18 cellular contexts compared by ENCODE assay signal in the genomic region with DNA sequence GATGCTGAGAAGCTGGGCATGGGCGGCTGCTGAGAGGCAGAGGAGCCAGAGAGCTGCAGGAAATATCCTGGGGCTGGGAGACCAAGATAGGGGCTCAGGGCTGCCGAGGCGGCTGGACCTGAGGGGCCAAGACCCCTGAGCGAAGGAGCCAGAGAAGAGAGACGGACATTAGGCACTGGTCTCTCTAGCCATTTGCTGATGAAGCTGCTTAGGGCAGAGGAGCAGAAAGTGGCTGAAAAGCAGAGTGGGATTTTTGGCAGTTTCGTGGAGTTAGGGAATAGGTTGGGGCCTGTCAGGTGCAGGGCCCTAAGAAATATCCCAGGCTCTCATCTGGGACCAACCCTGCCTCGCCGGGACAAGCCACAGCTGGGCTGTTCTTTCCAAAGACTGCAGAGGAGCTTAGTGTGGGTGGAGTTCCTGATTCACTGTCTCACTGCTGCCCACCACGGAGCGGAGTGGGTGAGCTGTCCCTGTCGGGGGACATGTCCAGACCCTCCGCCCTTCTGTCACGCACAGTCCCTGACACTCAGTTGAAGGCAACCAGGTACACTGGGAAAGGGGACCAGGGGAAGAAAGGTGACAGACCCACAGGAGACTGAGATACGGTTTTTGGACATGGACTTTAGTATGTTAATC. TPM values are rescaled to one million over a fixed set of nuclear protein-coding genes. Genes with fewer than 3 reads are reported as not detected.
DNase-seq lines count a peak whose midpoint lies in the region; ATAC-seq and TF ChIP-seq lines count a peak whose summit lies in the region.
"Had no signal": no experiment of that assay in that cellular context is flagged by ENCODE, and none has a peak within 500 bp of the region (broad histone marks: within the 10 kb centered on the region; RNA-seq: fewer than 3 reads in every experiment).

No MANE protein-coding gene starts in this region.

- H3K4me3 ChIP-seq in GM23338 = no peak overlapping the region
- H3K4me3 ChIP-seq: left lung, stomach had no signal

- peak overlapping the region; percentile 77 for H3K27ac Mint-ChIP-seq in GM23338
- no peak overlapping the region for H3K27ac Mint-ChIP-seq in stimulated activated naive CD8-positive, alpha-beta T cell treated with anti-CD3 and anti-CD28 coated beads, Interleukin-15, amount 100 ng/mL, for 72 hours
- H3K27ac Mint-ChIP-seq: activated naive CD8-positive, alpha-beta T cell; progenitor cell of endocrine pancreas; T-cell had no signal

- TF ChIP-seq CTCF in 22Rv1 (IDR thresholded peaks at IDR 0.05) = no peak
- no peak for TF ChIP-seq CTCF in GM23338 (conservative IDR thresholded peaks at IDR 0.05; ENCODE audit: low read depth in 2 of 2)

- peaks cover 9% of the 10 kb centered on the region; the same call in 1 of the 2 replicates for H3K79me2 ChIP-seq in GM23338 (replicated peaks; ENCODE audit: insufficient read depth)

- H3K4me2 ChIP-seq in GM23338 = no peak overlapping the region

- no peak overlapping the region for H3K4me3 Mint-ChIP-seq in GM23338
- H3K4me3 Mint-ChIP-seq in stimulated activated naive CD8-positive, alpha-beta T cell treated with anti-CD3 and anti-CD28 coated beads, Interleukin-15, amount 100 ng/mL, for 72 hours = no peak overlapping the region
- H3K4me3 Mint-ChIP-seq: activated naive CD8-positive, alpha-beta T cell; T-cell had no signal

- DNase-seq in GM23338 (ENCODE audit: low spot score) (no peak), mesenteric fat pad (ENCODE audit: low spot score) (peak; percentile 68), OCI-M1 (lab: John Stamatoyannopoulos, UW) (no peak), NCI-H1048 (lab: John Stamatoyannopoulos, UW) (no peak)
- DNase-seq in activated CD8-positive, alpha-beta memory T cell treated with anti-CD3 and anti-CD28 coated beads, Interleukin-2, amount 50 U/mL, for 48 hours = peak; percentile 26
- no peak for DNase-seq in stimulated activated naive CD8-positive, alpha-beta T cell treated with anti-CD3 and anti-CD28 coated beads, Interleukin-15, amount 100 ng/mL, for 72 hours
- no peak for DNase-seq in stimulated activated CD4-positive, alpha-beta T cell treated with anti-CD3 and anti-CD28 coated beads, Interleukin-15, amount 100 ng/mL, for 24 hours
- DNase-seq: effector CD4-positive, alpha-beta T cell; left lung; NCI-H2081; NCI-H526 treated with DMSO at 0.1 percent for 48 hours; stimulated activated CD4-positive, alpha-beta T cell treated with anti-CD3 and anti-CD28 coated beads, Interleukin-12 subunit alpha, Interleukin-12 subunit beta, amount 100 ng/mL, for 4 hours; T-cell had no signal

- peaks cover 19% of the 10 kb centered on the region for H3K4me1 ChIP-seq in GM23338 (ENCODE audit: insufficient read depth)
- H3K4me1 ChIP-seq: left lung had no signal

- no peaks in the 10 kb centered on the region for H3K36me3 ChIP-seq in GM23338 (ENCODE audit: insufficient read depth)

- H3K9me3 Mint-ChIP-seq in GM23338 = peaks cover 8% of the 10 kb centered on the region; the same call in 2 of the 3 replicates
- peaks cover 0 to 6% of the 10 kb centered on the region in 2 donors for H3K9me3 Mint-ChIP-seq in stimulated activated naive CD8-positive, alpha-beta T cell treated with anti-CD3 and anti-CD28 coated beads, Interleukin-15, amount 100 ng/mL, for 72 hours
- H3K9me3 Mint-ChIP-seq: T-cell had no signal

- H3K27ac ChIP-seq in 22Rv1 = peak overlapping the region; percentile 95
- H3K27ac ChIP-seq in GM23338 (ENCODE audit: low read depth) = peak overlapping the region; percentile 39; the same call in 1 of the 2 replicates
- H3K27ac ChIP-seq: left lung, stomach had no signal

- peaks cover 47% of the 10 kb centered on the region for H3K4me1 Mint-ChIP-seq in GM23338
- H3K4me1 Mint-ChIP-seq in stimulated activated naive CD8-positive, alpha-beta T cell treated with anti-CD3 and anti-CD28 coated beads, Interleukin-15, amount 100 ng/mL, for 72 hours = peaks cover 14% of the 10 kb centered on the region

- H2AFZ ChIP-seq in GM23338 = no peak overlapping the region

- H3F3A ChIP-seq in GM23338 (replicated peaks; ENCODE audit: low read depth) = peaks cover 11% of the 10 kb centered on the region; the same call in 1 of the 2 replicates

- ATAC-seq in GM23338 = no peak
- ATAC-seq in stimulated activated naive CD8-positive, alpha-beta T cell treated with anti-CD3 and anti-CD28 coated beads, Interleukin-15, amount 100 ng/mL, for 72 hours = no peak
- ATAC-seq: activated CD4-positive, CD25-positive, alpha-beta regulatory T cell treated with anti-CD3 and anti-CD28 coated beads, Interleukin-2, amount 50 U/mL, for 24 hours; left lung; T-cell had no signal

- H3K27me3 Mint-ChIP-seq in GM23338 (ENCODE audit: insufficient read depth, low read depth, poor library complexity) = peaks cover 25% of the 10 kb centered on the region
- H3K27me3 Mint-ChIP-seq in stimulated activated naive CD8-positive, alpha-beta T cell treated with anti-CD3 and anti-CD28 coated beads, Interleukin-15, amount 100 ng/mL, for 72 hours = no peaks in the 10 kb centered on the region
- H3K27me3 Mint-ChIP-seq: activated naive CD8-positive, alpha-beta T cell; progenitor cell of endocrine pancreas; T-cell had no signal

- no peaks in the 10 kb centered on the region for H4K20me1 ChIP-seq in GM23338 (replicated peaks; ENCODE audit: insufficient read depth)

- H3K36me3 Mint-ChIP-seq in GM23338 (ENCODE audit: low read depth) = peaks cover 8% of the 10 kb centered on the region; the same call in 2 of the 3 replicates

- H3K9me2 ChIP-seq in GM23338 (ENCODE audit: insufficient read depth) = no peaks in the 10 kb centered on the region

- H3K27me3 ChIP-seq in GM23338 (ENCODE audit: insufficient read depth) = no peaks in the 10 kb centered on the region
- H3K27me3 ChIP-seq: left lung, stomach had no signal

TF ChIP-seq in GM23338, 12 proteins besides CTCF, POLR2A, EP300 and RAD21:
- TF ChIP-seq EZH2phosphoT487 (IDR thresholded peaks at IDR 0.05; ENCODE audit: unreplicated experiment) (no peak), EZH2 (IDR thresholded peaks at IDR 0.05; ENCODE audit: low read depth, unreplicated experiment) (no peak), JUNB (IDR thresholded peaks at IDR 0.05; ENCODE audit: unreplicated experiment) (no peak), STAT1 (IDR thresholded peaks at IDR 0.05; ENCODE audit: unreplicated experiment) (no peak), POLR2AphosphoS5 (IDR thresholded peaks at IDR 0.05; ENCODE audit: low read depth) (no peak), NANOG (IDR thresholded peaks at IDR 0.05; ENCODE audit: borderline replicate concordance) (no peak), ZNF114 (CRISPR knock-in tag; IDR thresholded peaks at IDR 0.05) (no peak), CREB1 (CRISPR knock-in tag; IDR thresholded peaks at IDR 0.05; ENCODE audit: low read depth) (no peak)
- TF ChIP-seq, protein P1, sequence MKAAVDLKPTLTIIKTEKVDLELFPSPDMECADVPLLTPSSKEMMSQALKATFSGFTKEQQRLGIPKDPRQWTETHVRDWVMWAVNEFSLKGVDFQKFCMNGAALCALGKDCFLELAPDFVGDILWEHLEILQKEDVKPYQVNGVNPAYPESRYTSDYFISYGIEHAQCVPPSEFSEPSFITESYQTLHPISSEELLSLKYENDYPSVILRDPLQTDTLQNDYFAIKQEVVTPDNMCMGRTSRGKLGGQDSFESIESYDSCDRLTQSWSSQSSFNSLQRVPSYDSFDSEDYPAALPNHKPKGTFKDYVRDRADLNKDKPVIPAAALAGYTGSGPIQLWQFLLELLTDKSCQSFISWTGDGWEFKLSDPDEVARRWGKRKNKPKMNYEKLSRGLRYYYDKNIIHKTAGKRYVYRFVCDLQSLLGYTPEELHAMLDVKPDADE (IDR thresholded peaks at IDR 0.05) = no peak
- TF ChIP-seq, protein P2, sequence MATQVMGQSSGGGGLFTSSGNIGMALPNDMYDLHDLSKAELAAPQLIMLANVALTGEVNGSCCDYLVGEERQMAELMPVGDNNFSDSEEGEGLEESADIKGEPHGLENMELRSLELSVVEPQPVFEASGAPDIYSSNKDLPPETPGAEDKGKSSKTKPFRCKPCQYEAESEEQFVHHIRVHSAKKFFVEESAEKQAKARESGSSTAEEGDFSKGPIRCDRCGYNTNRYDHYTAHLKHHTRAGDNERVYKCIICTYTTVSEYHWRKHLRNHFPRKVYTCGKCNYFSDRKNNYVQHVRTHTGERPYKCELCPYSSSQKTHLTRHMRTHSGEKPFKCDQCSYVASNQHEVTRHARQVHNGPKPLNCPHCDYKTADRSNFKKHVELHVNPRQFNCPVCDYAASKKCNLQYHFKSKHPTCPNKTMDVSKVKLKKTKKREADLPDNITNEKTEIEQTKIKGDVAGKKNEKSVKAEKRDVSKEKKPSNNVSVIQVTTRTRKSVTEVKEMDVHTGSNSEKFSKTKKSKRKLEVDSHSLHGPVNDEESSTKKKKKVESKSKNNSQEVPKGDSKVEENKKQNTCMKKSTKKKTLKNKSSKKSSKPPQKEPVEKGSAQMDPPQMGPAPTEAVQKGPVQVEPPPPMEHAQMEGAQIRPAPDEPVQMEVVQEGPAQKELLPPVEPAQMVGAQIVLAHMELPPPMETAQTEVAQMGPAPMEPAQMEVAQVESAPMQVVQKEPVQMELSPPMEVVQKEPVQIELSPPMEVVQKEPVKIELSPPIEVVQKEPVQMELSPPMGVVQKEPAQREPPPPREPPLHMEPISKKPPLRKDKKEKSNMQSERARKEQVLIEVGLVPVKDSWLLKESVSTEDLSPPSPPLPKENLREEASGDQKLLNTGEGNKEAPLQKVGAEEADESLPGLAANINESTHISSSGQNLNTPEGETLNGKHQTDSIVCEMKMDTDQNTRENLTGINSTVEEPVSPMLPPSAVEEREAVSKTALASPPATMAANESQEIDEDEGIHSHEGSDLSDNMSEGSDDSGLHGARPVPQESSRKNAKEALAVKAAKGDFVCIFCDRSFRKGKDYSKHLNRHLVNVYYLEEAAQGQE (IDR thresholded peaks at IDR 0.05; ENCODE audit: unreplicated experiment) = no peak

RNA-seq across cellular contexts. Expression of a gene that starts 11.3 kb away (rescaled TPM):
- 23.0 and 24.0 TPM in 2 replicates for total RNA-seq in GM23338 (2014; rRNA removed; shearing (Covaris generic))
- 7.9 TPM in 2 replicates for polyA plus RNA-seq in GM23338 (2016; fragmentation: Nextera tagmentation; extraction: Ambion mirVana)
- total RNA-seq in mesenteric fat pad = 4.3 TPM

RNA-seq across cellular contexts. Expression of a gene that starts 31.8 kb away (rescaled TPM):
- 12.6 and 15.2 TPM in 2 replicates for total RNA-seq in GM23338 (2014; rRNA removed; shearing (Covaris generic))
- polyA plus RNA-seq in GM23338 (2016; fragmentation: Nextera tagmentation; extraction: Ambion mirVana) = 2.9 and 3.0 TPM in 2 replicates
- 4.4 TPM for total RNA-seq in mesenteric fat pad

Comparison
In these comparisons a context has a peak if more than half of its experiments do, and no peak if none do; other contexts are left out.
1. DNase-seq: peak in activated CD8-positive, alpha-beta memory T cell treated with anti-CD3 and anti-CD28 coated beads, Interleukin-2, amount 50 U/mL, for 48 hours (single experiment) and mesenteric fat pad (single experiment); none in GM23338 (single experiment), stimulated activated naive CD8-positive, alpha-beta T cell treated with anti-CD3 and anti-CD28 coated beads, Interleukin-15, amount 100 ng/mL, for 72 hours (0 of 2), stimulated activated CD4-positive, alpha-beta T cell treated with anti-CD3 and anti-CD28 coated beads, Interleukin-15, amount 100 ng/mL, for 24 hours (single experiment), OCI-M1 (single experiment) and NCI-H1048 (single experiment).